ENCODE assay signal across 1 cellular context in the genomic region with DNA sequence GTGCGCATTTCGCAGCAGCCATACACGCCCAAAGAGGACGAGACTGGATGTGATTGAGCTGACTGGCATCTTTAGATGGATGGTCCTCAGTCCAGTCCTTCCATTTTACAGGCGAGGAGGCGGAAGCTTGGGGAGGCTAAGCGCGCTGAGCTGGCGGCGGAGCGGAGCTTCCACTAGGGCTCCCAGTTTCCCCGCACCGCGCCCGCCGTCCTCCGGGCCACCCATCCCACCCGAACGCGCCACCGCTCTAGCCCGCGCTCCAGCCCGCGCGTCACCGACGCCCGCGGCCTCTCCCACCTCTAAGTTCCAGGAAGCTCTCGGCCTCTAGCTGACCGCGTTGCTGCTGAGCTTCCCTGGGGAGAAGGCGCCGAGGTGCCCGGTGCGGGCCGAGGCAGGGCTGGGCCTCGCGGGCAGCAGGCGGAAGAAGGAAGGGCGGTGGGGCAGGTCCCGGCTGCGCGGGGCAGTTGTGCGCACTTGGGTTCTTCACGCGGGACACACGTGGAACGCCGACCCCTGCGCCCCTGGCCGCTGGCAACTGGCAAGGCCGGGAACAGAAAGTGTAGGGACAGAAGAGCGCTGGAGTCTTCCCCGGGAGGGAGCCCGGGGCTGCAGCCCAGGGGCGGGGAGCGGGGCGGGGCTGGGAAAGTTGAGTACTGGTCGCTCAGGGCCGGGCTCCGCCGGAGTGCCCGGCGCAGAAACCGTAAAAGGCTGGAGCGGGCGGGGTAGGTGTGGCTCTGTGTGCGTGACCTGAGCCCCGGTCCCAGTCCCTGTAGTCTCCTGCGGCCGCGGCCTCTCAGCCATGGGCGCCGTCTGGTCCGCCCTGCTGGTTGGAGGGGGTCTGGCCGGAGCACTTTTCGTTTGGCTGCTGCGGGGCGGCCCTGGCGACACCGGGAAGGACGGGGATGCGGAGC.
TF ChIP-seq lines count a peak whose summit lies in the region.

STBD1 (plus strand) TSS at position 763 of the 911 bp plus-strand sequence; CDS start at position 800, 37 bp downstream.

TF ChIP-seq in HEK293, 187 proteins besides CTCF, POLR2A, EP300 and RAD21 (continues in another document):
- TF ChIP-seq AEBP2 (tag by site-specific recombination; IDR thresholded peaks at IDR 0.05; ENCODE audit: borderline replicate concordance) (no peak), PBX3 (CRISPR knock-in tag; IDR thresholded peaks at IDR 0.05) (peak; percentile 55; the same call in 1 of the 2 replicates), ZNF600 (tag by site-specific recombination; IDR thresholded peaks at IDR 0.05) (peak; percentile 80), SALL2 (tag by site-specific recombination; IDR thresholded peaks at IDR 0.05; ENCODE audit: borderline replicate concordance) (no peak), GLIS2 (tag by site-specific recombination; IDR thresholded peaks at IDR 0.05) (peak; percentile 21; the same call in 1 of the 2 replicates), ZSCAN30 (tag by site-specific recombination; IDR thresholded peaks at IDR 0.05) (peak; percentile 79), ZBTB11 (tag by site-specific recombination; conservative IDR thresholded peaks at IDR 0.05; ENCODE audit: low read depth) (peak; percentile 80), ZIC2 (tag by site-specific recombination; IDR thresholded peaks at IDR 0.05) (peak; percentile 49; the same call in 1 of the 2 replicates), ZNF10 (tag by site-specific recombination; IDR thresholded peaks at IDR 0.05) (no peak), KLF17 (tag by site-specific recombination; IDR thresholded peaks at IDR 0.05) (peak; percentile 79), ZNF610 (tag by site-specific recombination; IDR thresholded peaks at IDR 0.05; ENCODE audit: borderline replicate concordance) (0 out of 2 replicates have a peak, but pooled peaks have one; percentile 18), KLF7 (tag by site-specific recombination; IDR thresholded peaks at IDR 0.05; ENCODE audit: borderline replicate concordance) (peak; percentile 21; the same call in 1 of the 2 replicates), ZBTB20 (tag by site-specific recombination; IDR thresholded peaks at IDR 0.05) (peak; percentile 77; the same call in 1 of the 2 replicates), ZFHX2 (tag by site-specific recombination; conservative IDR thresholded peaks at IDR 0.05) (peak; percentile 66), YY1 (tag by site-specific recombination; IDR thresholded peaks at IDR 0.05) (peak; percentile 34; the same call in 1 of the 2 replicates), ZEB2 (tag by site-specific recombination; IDR thresholded peaks at IDR 0.05) (peak; percentile 55), TRIM28 (IDR thresholded peaks at IDR 0.05; ENCODE audit: borderline replicate concordance, low read length) (no peak), KLF8 (tag by site-specific recombination; IDR thresholded peaks at IDR 0.05) (peak; percentile 82; the same call in 1 of the 2 replicates), ZNF354C (tag by site-specific recombination; IDR thresholded peaks at IDR 0.05; ENCODE audit: borderline replicate concordance, low read depth) (no peak), ZXDB (tag by site-specific recombination; IDR thresholded peaks at IDR 0.05) (peak; percentile 96), ZNF394 (tag by site-specific recombination; IDR thresholded peaks at IDR 0.05; ENCODE audit: borderline replicate concordance) (peak; percentile 47; the same call in 1 of the 2 replicates), HIC1 (tag by site-specific recombination; IDR thresholded peaks at IDR 0.05) (peak; percentile 88), GLIS1 (tag by site-specific recombination; IDR thresholded peaks at IDR 0.05) (peak; percentile 15; the same call in 1 of the 2 replicates), ZNF335 (tag by site-specific recombination; conservative IDR thresholded peaks at IDR 0.05) (peak; percentile 78), HOXD13 (CRISPR knock-in tag; IDR thresholded peaks at IDR 0.05; ENCODE audit: borderline replicate concordance) (peak; percentile 61; the same call in 1 of the 2 replicates), SP2 (tag by site-specific recombination; IDR thresholded peaks at IDR 0.05) (peak; percentile 65), ZNF501 (tag by site-specific recombination; IDR thresholded peaks at IDR 0.05) (peak; percentile 93), ZFP69B (tag by site-specific recombination; IDR thresholded peaks at IDR 0.05) (0 out of 2 replicates have a peak, but pooled peaks have one; percentile 21), ATF2 (tag by site-specific recombination; IDR thresholded peaks at IDR 0.05; ENCODE audit: low read depth) (no peak), ZFP37 (tag by site-specific recombination; IDR thresholded peaks at IDR 0.05) (peak; percentile 67), ZNF777 (tag by site-specific recombination; IDR thresholded peaks at IDR 0.05; ENCODE audit: borderline replicate concordance) (no peak), SP7 (tag by site-specific recombination; IDR thresholded peaks at IDR 0.05) (peak; percentile 59), ZBTB8A (tag by site-specific recombination; IDR thresholded peaks at IDR 0.05) (peak; percentile 96), KLF1 (tag by site-specific recombination; IDR thresholded peaks at IDR 0.05) (peak; percentile 49), ZNF2 (tag by site-specific recombination; IDR thresholded peaks at IDR 0.05) (peak; percentile 74), ZNF654 (tag by site-specific recombination; IDR thresholded peaks at IDR 0.05; ENCODE audit: low read depth) (no peak), ZBTB48 (tag by site-specific recombination; IDR thresholded peaks at IDR 0.05) (peak; percentile 76; the same call in 1 of the 2 replicates), ZFP3 (tag by site-specific recombination; IDR thresholded peaks at IDR 0.05; ENCODE audit: low read depth) (no peak), ZNF341 (tag by site-specific recombination; IDR thresholded peaks at IDR 0.05; ENCODE audit: low read depth) (peak; percentile 75; the same call in 1 of the 2 replicates), EGR2 (tag by site-specific recombination; IDR thresholded peaks at IDR 0.05; ENCODE audit: low read depth) (peak; percentile 20), ZSCAN5A (tag by site-specific recombination; IDR thresholded peaks at IDR 0.05) (peak; percentile 53; the same call in 1 of the 2 replicates)
- TF ChIP-seq, protein P1, sequence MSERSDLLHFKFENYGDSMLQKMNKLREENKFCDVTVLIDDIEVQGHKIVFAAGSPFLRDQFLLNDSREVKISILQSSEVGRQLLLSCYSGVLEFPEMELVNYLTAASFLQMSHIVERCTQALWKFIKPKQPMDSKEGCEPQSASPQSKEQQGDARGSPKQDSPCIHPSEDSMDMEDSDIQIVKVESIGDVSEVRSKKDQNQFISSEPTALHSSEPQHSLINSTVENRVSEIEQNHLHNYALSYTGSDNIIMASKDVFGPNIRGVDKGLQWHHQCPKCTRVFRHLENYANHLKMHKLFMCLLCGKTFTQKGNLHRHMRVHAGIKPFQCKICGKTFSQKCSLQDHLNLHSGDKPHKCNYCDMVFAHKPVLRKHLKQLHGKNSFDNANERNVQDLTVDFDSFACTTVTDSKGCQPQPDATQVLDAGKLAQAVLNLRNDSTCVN (tag by site-specific recombination; optimal IDR thresholded peaks at IDR 0.05): peak; percentile 97
- TF ChIP-seq, protein P2, sequence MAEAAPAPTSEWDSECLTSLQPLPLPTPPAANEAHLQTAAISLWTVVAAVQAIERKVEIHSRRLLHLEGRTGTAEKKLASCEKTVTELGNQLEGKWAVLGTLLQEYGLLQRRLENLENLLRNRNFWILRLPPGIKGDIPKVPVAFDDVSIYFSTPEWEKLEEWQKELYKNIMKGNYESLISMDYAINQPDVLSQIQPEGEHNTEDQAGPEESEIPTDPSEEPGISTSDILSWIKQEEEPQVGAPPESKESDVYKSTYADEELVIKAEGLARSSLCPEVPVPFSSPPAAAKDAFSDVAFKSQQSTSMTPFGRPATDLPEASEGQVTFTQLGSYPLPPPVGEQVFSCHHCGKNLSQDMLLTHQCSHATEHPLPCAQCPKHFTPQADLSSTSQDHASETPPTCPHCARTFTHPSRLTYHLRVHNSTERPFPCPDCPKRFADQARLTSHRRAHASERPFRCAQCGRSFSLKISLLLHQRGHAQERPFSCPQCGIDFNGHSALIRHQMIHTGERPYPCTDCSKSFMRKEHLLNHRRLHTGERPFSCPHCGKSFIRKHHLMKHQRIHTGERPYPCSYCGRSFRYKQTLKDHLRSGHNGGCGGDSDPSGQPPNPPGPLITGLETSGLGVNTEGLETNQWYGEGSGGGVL (tag by site-specific recombination; IDR thresholded peaks at IDR 0.05): 0 out of 2 replicates have a peak, but pooled peaks have one; percentile 17
